9 cellular contexts compared by ENCODE assay signal in the genomic region with DNA sequence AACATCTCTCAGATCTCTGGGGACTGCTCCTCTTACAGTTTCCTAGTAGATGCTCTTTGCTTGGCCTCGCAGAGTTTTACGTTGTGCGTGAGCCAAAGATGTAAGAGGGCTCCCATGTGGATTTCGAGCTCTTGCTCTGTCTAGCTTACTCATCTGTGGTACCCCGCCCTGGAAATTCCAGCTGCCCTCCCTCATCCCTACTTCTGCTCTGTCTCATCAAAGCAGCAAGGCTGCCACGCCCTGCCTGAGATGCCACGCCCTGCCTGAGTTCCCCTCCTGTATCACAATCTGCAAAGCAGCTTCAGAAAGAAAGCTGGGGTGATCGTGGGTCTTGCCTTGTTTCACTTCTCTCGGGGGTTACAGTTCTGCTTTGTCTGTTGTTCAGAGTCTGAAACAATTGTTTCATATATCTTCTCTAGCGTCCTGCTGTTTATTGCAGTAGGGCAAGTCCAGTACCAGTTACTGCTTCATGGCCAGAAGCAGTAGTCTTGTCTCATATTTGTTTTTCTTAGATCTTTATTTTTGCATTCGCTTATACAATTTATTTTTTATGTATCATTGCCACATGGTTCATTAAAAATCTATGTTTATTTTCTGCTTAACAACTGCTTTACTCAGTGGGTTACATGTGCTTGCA. TPM values are rescaled to one million over a fixed set of nuclear protein-coding genes. Genes with fewer than 3 reads are reported as not detected.
DNase-seq lines count a peak whose midpoint lies in the region; ATAC-seq, FAIRE-seq and TF ChIP-seq lines count a peak whose summit lies in the region.
"Had no signal": no experiment of that assay in that cellular context is flagged by ENCODE, and none has a peak within 500 bp of the region (broad histone marks: within the 10 kb centered on the region; RNA-seq: fewer than 3 reads in every experiment).

No MANE protein-coding gene starts in this region.

- H3K36me3 ChIP-seq in astrocyte (ENCODE audit: insufficient read depth, low read length), result no peaks in the 10 kb centered on the region

- H3K27ac Mint-ChIP-seq in astrocyte (ENCODE audit: unreplicated experiment), result no peak overlapping the region

- H3K4me1 ChIP-seq in astrocyte (ENCODE audit: insufficient read depth, low read length), result peaks cover 3% of the 10 kb centered on the region

- peak overlapping the region; percentile 43 for H2AFZ ChIP-seq in astrocyte (ENCODE audit: low read depth, low read length)

- peak; percentile 98 for ATAC-seq in GM21360 (IDR thresholded peaks at IDR 0.05; ENCODE audit: unreplicated experiment)
- ATAC-seq in HG03460 (IDR thresholded peaks at IDR 0.05; ENCODE audit: unreplicated experiment), result peak; percentile 98
- ATAC-seq in omental fat pad (ENCODE audit: low FRiP score), result peak; percentile 95
- no peak for ATAC-seq in HG03097 (IDR thresholded peaks at IDR 0.05; ENCODE audit: low FRiP score, unreplicated experiment)

- H3K4me2 ChIP-seq in astrocyte (ENCODE audit: low read length), result peak overlapping the region; percentile 68

- H3K9me3 Mint-ChIP-seq in astrocyte (ENCODE audit: unreplicated experiment), result peaks cover 4% of the 10 kb centered on the region

- no peak overlapping the region for H3K4me3 ChIP-seq in astrocyte (ENCODE audit: insufficient read depth, low read depth, low read length)

- H3K27ac ChIP-seq in astrocyte (ENCODE audit: low read depth, low read length), result no peak overlapping the region

- H3K27me3 ChIP-seq in astrocyte (ENCODE audit: insufficient read depth, low read length), result no peaks in the 10 kb centered on the region

- H3K4me3 Mint-ChIP-seq in astrocyte (ENCODE audit: unreplicated experiment), result no peak overlapping the region

- peak; percentile 87 for DNase-seq in Daoy (ENCODE audit: low read depth)
- peak; percentile 62 for DNase-seq in astrocyte (ENCODE audit: low read depth)
- DNase-seq in omental fat pad (ENCODE audit: low spot score), result peak; percentile 44
- no peak for DNase-seq in activated effector memory CD4-positive, alpha-beta T cell treated with anti-CD3 and anti-CD28 coated beads, Interleukin-2, amount 50 U/mL, for 16 hours
- DNase-seq in NCI-H526 treated with DMSO at 0.1 percent for 48 hours (lab: John Stamatoyannopoulos, UW), result no peak

- TF ChIP-seq CTCF in astrocyte (IDR thresholded peaks at IDR 0.05; ENCODE audit: insufficient read depth, low read depth, low read length), result no peak
- TF ChIP-seq CTCF in omental fat pad (IDR thresholded peaks at IDR 0.05), result no peak

- no peaks in the 10 kb centered on the region for H3K79me2 ChIP-seq in astrocyte (ENCODE audit: insufficient read depth, low read length)

- no peaks in the 10 kb centered on the region for H3K36me3 Mint-ChIP-seq in astrocyte (ENCODE audit: low read depth, unreplicated experiment)

- H4K20me1 ChIP-seq in astrocyte (ENCODE audit: insufficient read depth, low read length), result no peaks in the 10 kb centered on the region

- no peaks in the 10 kb centered on the region for H3K9me3 ChIP-seq in astrocyte (ENCODE audit: insufficient read depth, low read depth, low read length)

- no peak for FAIRE-seq in astrocyte (lab: Jason Lieb, UNC)
- FAIRE-seq: colon had no signal

- H3K4me1 Mint-ChIP-seq in astrocyte (ENCODE audit: low read depth, unreplicated experiment), result peaks cover 5% of the 10 kb centered on the region

- peaks cover 2% of the 10 kb centered on the region for H3K27me3 Mint-ChIP-seq in astrocyte (ENCODE audit: low read depth, unreplicated experiment)

- H3K9ac ChIP-seq in astrocyte (ENCODE audit: low read length), result peak overlapping the region; percentile 19

RNA-seq across cellular contexts. Expression of gene CCNY, which starts 36.1 kb away (rescaled TPM):
- 26.9 and 40.1 TPM in 2 replicates for total RNA-seq in Daoy (2014; rRNA removed; shearing (Covaris generic))
- total RNA-seq in astrocyte (85.9 and 89.4 TPM in 2 replicates), omental fat pad (10 to 100 TPM; 38.6 to 49.5 (median 47.2) TPM)

Comparison
In these comparisons a context has a peak if more than half of its experiments do, and no peak if none do; other contexts are left out.
1. DNase-seq: peak in Daoy (single experiment), astrocyte (single experiment) and omental fat pad (single experiment); none in activated effector memory CD4-positive, alpha-beta T cell treated with anti-CD3 and anti-CD28 coated beads, Interleukin-2, amount 50 U/mL, for 16 hours (single experiment) and NCI-H526 treated with DMSO at 0.1 percent for 48 hours (single experiment).